Comparison of ENCODE assay signal across 8 cellular contexts in genomic region chr15:49620658-49621326, GRCh38. TPM values are rescaled to one million over a fixed set of nuclear protein-coding genes. Genes with fewer than 3 reads are reported as not detected.
DNase-seq lines count a peak whose midpoint lies in the region; ATAC-seq, FAIRE-seq and TF ChIP-seq lines count a peak whose summit lies in the region.

Gene DTWD1 (plus strand): TSS chr15:49621048. CDS start chr15:49625168, 4,120 bp downstream.
Gene FAM227B (minus strand): TSS chr15:49620818. CDS start chr15:49615171, 5,647 bp downstream.

- peak; percentile 99 for ATAC-seq in GM18907 (IDR thresholded peaks at IDR 0.05; ENCODE audit: unreplicated experiment)
- ATAC-seq in HG03139 (IDR thresholded peaks at IDR 0.05; ENCODE audit: unreplicated experiment): peak; percentile 99

- CTCF ChIA-PET in AG04450 (lab: Charles Lee): no interaction called here

- H3K36me3 ChIP-seq in WERI-Rb-1 (peaks cover 13% of the 10 kb centered on the region), bronchial epithelial cell (ENCODE audit: control insufficient read depth, insufficient read depth, low read length) (no peaks in the 10 kb centered on the region), smooth muscle cell (ENCODE audit: low read depth) (no peaks in the 10 kb centered on the region)

- H3K27ac ChIP-seq in AG04450 (ENCODE audit: low read depth, low read length) (peak within 1 kb of the TSS; percentile 93), WERI-Rb-1 (peak within 1 kb of the TSS; percentile 86), smooth muscle cell (ENCODE audit: low read depth) (peak within 1 kb of the TSS; percentile 98)

- peaks cover 9% of the 10 kb centered on the region for H3F3A ChIP-seq in smooth muscle cell (ENCODE audit: low read depth)

- H3K4me3 ChIP-seq in AG04450 (ENCODE audit: low read depth, low read length) (peak within 1 kb of the TSS; percentile 80), WERI-Rb-1 (ENCODE audit: low read depth, low read length) (peak within 1 kb of the TSS; percentile 83), bronchial epithelial cell (ENCODE audit: low read depth, low read length) (peak within 1 kb of the TSS; percentile 96), smooth muscle cell (peak within 1 kb of the TSS; percentile 94)

- H3K79me2 ChIP-seq in smooth muscle cell (ENCODE audit: low read depth): peaks cover 42% of the 10 kb centered on the region

- WGBS in smooth muscle cell (ENCODE audit: low lambda C conversion rate): 1% methylated on average over 59 of the region's 59 CpGs

- TF ChIP-seq CTCF in AG04450 (IDR thresholded peaks at IDR 0.05; ENCODE audit: low read depth, low read length): no peak
- TF ChIP-seq CTCF in WERI-Rb-1 (IDR thresholded peaks at IDR 0.05; ENCODE audit: low read depth, low read length): no peak
- TF ChIP-seq CTCF in bronchial epithelial cell (IDR thresholded peaks at IDR 0.05; ENCODE audit: insufficient read depth, low read length, severe bottlenecking): no peak
- TF ChIP-seq CTCF in smooth muscle cell (IDR thresholded peaks at IDR 0.05; ENCODE audit: borderline replicate concordance, insufficient read depth, poor library complexity, severe bottlenecking): no peak

- H3K9me3 ChIP-seq in AG04450 (ENCODE audit: control insufficient read depth, insufficient read depth, low read length) (peaks cover 4% of the 10 kb centered on the region; the same call in 1 of the 2 replicates), WERI-Rb-1 (ENCODE audit: severe bottlenecking) (no peaks in the 10 kb centered on the region), smooth muscle cell (replicated peaks; ENCODE audit: low read depth) (no peaks in the 10 kb centered on the region)

- H2AFZ ChIP-seq in smooth muscle cell (ENCODE audit: low read depth): peak within 1 kb of the TSS; percentile 84

- POLR2A ChIA-PET in AG04450 (lab: Yijun Ruan, JAX): interaction anchor here (0.6 to 1.0 kb wide), 11 partner anchors 25 to 431 kb away, joined by 3 to 16 read pairs (median 4); no protein-coding TSS in a partner anchor

- no peaks in the 10 kb centered on the region for H3K27me3 ChIP-seq in AG04450 (ENCODE audit: control insufficient read depth, insufficient read depth, low read length)
- no peaks in the 10 kb centered on the region for H3K27me3 ChIP-seq in WERI-Rb-1 (ENCODE audit: insufficient read depth, low read depth, severe bottlenecking)
- no peaks in the 10 kb centered on the region for H3K27me3 ChIP-seq in bronchial epithelial cell (ENCODE audit: control insufficient read depth, insufficient read depth, low read length)
- no peaks in the 10 kb centered on the region for H3K27me3 ChIP-seq in smooth muscle cell (ENCODE audit: low read depth)

- FAIRE-seq in bronchial epithelial cell (lab: Jason Lieb, UNC): no peak

- DNase-seq in AG04450 (ENCODE audit: low read depth, low spot score): peak; percentile 96
- DNase-seq in NCI-H2196 treated with DMSO at 0.1 percent for 48 hours (lab: John Stamatoyannopoulos, UW; ENCODE audit: unreplicated experiment): peak; percentile 78
- DNase-seq in WERI-Rb-1: peak; percentile 97
- DNase-seq in bronchial epithelial cell (ENCODE audit: low read depth): peak; percentile 85
- DNase-seq in iPS-NIHi7 (ENCODE audit: extremely low spot score): peak; percentile 96
- peak; percentile 79 for DNase-seq in smooth muscle cell (lab: John Stamatoyannopoulos, UW; ENCODE audit: unreplicated experiment)

- peaks cover 34% of the 10 kb centered on the region for H3K4me1 ChIP-seq in smooth muscle cell (ENCODE audit: low read depth)

- H3K4me2 ChIP-seq in smooth muscle cell: peak within 1 kb of the TSS; percentile 99

- H3K9ac ChIP-seq in smooth muscle cell (ENCODE audit: low read depth): peak within 1 kb of the TSS; percentile 94

- no peaks in the 10 kb centered on the region for H4K20me1 ChIP-seq in smooth muscle cell (ENCODE audit: low read depth)

RNA-seq across cellular contexts. Expression of gene DTWD1, which starts in this region (rescaled TPM):
- polyA plus RNA-seq in AG04450 (2011; rRNA removed) (44.0 and 65.4 TPM in 2 replicates), smooth muscle cell (64.1 and 65.4 TPM in 2 replicates)
- polyA minus RNA-seq in AG04450 (2011; rRNA and poly(A)+ RNA removed): 10.6 and 21.8 TPM in 2 replicates
- total RNA-seq in bronchial epithelial cell (7.9 and 10.2 TPM in 2 replicates), smooth muscle cell (99.3 and 127 TPM in 2 replicates)

RNA-seq across cellular contexts. Expression of gene FAM227B, which starts in this region (rescaled TPM):
- 5.1 and 6.1 TPM in 2 replicates for polyA plus RNA-seq in AG04450 (2011; rRNA removed)
- 2.9 and 4.3 TPM in 2 replicates for polyA minus RNA-seq in AG04450 (2011; rRNA and poly(A)+ RNA removed)
- total RNA-seq in bronchial epithelial cell: 2.1 and 2.7 TPM in 2 replicates
- 7.5 and 18.2 TPM in 2 replicates for total RNA-seq in smooth muscle cell
- 7.4 and 9.7 TPM in 2 replicates for polyA plus RNA-seq in smooth muscle cell

Comparison
In these comparisons a context has a peak if more than half of its experiments do, and no peak if none do; other contexts are left out.
1. Peak in every context shown above with its lines: DNase-seq, ATAC-seq, H3K4me3 ChIP-seq and H3K27ac ChIP-seq.